21 cellular contexts compared by ENCODE assay signal in the genomic region with DNA sequence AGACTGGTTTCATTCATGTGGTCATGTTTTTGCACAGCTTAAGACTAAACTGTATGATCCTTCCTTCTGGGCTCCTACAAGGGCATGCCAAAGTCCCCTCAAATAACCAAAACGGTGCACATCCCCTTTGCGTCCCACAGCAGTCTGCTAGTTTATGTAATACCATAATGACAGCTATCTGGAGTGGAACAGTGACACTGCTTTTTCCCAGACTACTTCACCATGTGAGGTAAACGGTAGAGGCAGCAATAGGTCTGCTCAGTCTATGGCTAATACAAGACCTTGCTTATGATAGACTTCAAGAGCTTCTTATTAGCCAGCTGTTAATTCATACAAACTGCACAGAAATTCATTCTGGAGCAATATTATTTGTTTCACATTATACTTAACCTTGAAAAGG.
DNase-seq lines count a peak whose midpoint lies in the region; ATAC-seq, FAIRE-seq and TF ChIP-seq lines count a peak whose summit lies in the region.
"Had no signal": no experiment of that assay in that cellular context is flagged by ENCODE, and none has a peak within 500 bp of the region (broad histone marks: within the 10 kb centered on the region; RNA-seq: fewer than 3 reads in every experiment).

No MANE protein-coding gene starts in this region.

- in situ Hi-C loops in KBM-7 (cut with MboI; ENCODE audit: low pct_unique_long_range_greater_than_20kb, low sequenced_read_pairs) (no loop called here), K562 (cut with MboI) (no loop called here)

- peak in 1 of 2 experiments; percentile 7; a peak in 1 of 4 replicates for TF ChIP-seq RAD21 in K562 (CRISPR knock-in tag; conservative IDR thresholded peaks at IDR 0.05 in 1 of 2, IDR thresholded peaks at IDR 0.05 in 1 of 2)

- no peaks in the 10 kb centered on the region for H3K9me3 ChIP-seq in K562 (replicated peaks; ENCODE audit: control insufficient read depth, insufficient read depth, low read depth, low read length)
- H3K9me3 ChIP-seq: BE2C had no signal

- WGBS in K562 (ENCODE audit: insufficient coverage, low coverage, missing lambda C conversion rate) = 12% methylated on average over 3 of the region's 3 CpGs

- TF ChIP-seq EP300 in K562 (IDR thresholded peaks at IDR 0.05; ENCODE audit: low read length) = no peak

- H3K79me2 ChIP-seq in GM23338 (replicated peaks; ENCODE audit: insufficient read depth) (no peaks in the 10 kb centered on the region), K562 (ENCODE audit: control insufficient read depth, insufficient read depth, low read length) (peaks cover 14% of the 10 kb centered on the region; the same call in 2 of the 3 replicates)

- H3K9me3 Mint-ChIP-seq in GM23338 = no peaks in the 10 kb centered on the region
- no peaks in the 10 kb centered on the region for H3K9me3 Mint-ChIP-seq in nephron progenitor cell
- H3K9me3 Mint-ChIP-seq in natural killer cell treated with Interleukin-12 subunit alpha and Interleukin-12 subunit beta and Interleukin-15 and Interleukin-18, amount 100 ng/mL, for 72 hours = no peaks in the 10 kb centered on the region

- no peaks in the 10 kb centered on the region for H3K27me3 ChIP-seq in GM23338 (ENCODE audit: insufficient read depth)
- no peaks in the 10 kb centered on the region for H3K27me3 ChIP-seq in K562 (ENCODE audit: control insufficient read depth in 2 of 2, insufficient read depth in 2 of 2, low read length in 2 of 2)
- H3K27me3 ChIP-seq: BE2C had no signal

- peak overlapping the region in 1 of 2 experiments; percentile 13; a peak in 2 of 4 replicates for H3K9ac ChIP-seq in K562 (ENCODE audit: insufficient read depth in 1 of 2, low read depth in 2 of 2, low read length in 2 of 2)

- no peaks in the 10 kb centered on the region for H4K20me1 ChIP-seq in GM23338 (replicated peaks; ENCODE audit: insufficient read depth)
- H4K20me1 ChIP-seq in K562 (replicated peaks; ENCODE audit: control insufficient read depth, insufficient read depth, low read length) = no peaks in the 10 kb centered on the region

- TF ChIP-seq POLR2A in K562 (conservative IDR thresholded peaks at IDR 0.05) = no peak

- H3K27ac ChIP-seq in GM23338 (ENCODE audit: low read depth) (no peak overlapping the region), K562 (ENCODE audit: extremely low read depth, low read depth, low read length) (peak overlapping the region; percentile 71)
- H3K27ac ChIP-seq: PC-9 had no signal

- H3K9me1 ChIP-seq in K562 (ENCODE audit: control insufficient read depth, insufficient read depth, low read length) = no peaks in the 10 kb centered on the region

- BruUV-seq in K562 (replicated peaks; lab: Mats Ljungman, UMichigan) = no TSS peak

- CTCF ChIA-PET in K562 (lab: Yijun Ruan, JAX; ENCODE audit: low intra/inter-chr PET ratio) = no interaction called here

- ATAC-seq in GM23338 (no peak), K562 (peak; percentile 72), left colon (no peak)
- ATAC-seq in natural killer cell treated with Interleukin-12 subunit alpha and Interleukin-12 subunit beta and Interleukin-15 and Interleukin-18, amount 100 ng/mL, for 72 hours = no peak
- ATAC-seq: SK-N-SH treated with all-trans-retinoic acid at 6 μM for 48 hours had no signal

- H3K4me1 ChIP-seq in GM23338 (ENCODE audit: insufficient read depth) (peaks cover 12% of the 10 kb centered on the region), K562 (replicated peaks in 1 of 2; ENCODE audit: control insufficient read depth in 2 of 2, insufficient read depth in 2 of 2, low read length in 2 of 2) (peaks cover 14 to 61% of the 10 kb centered on the region in 2 experiments)

- FAIRE-seq in K562 (lab: Jason Lieb, UNC) = peak; percentile 65
- FAIRE-seq: GM12891 had no signal

- TF ChIP-seq CTCF in GM23338 (conservative IDR thresholded peaks at IDR 0.05; ENCODE audit: low read depth in 2 of 2) = no peak
- TF ChIP-seq CTCF in K562 (IDR thresholded peaks at IDR 0.05 in 2 of 3, conservative IDR thresholded peaks at IDR 0.05 in 1 of 3; ENCODE audit: insufficient read depth in 2 of 3, low read depth in 1 of 3, low read length in 3 of 3) = no peak
- TF ChIP-seq CTCF in nephron progenitor cell (IDR thresholded peaks at IDR 0.05) = no peak

- H3K4me2 ChIP-seq in GM23338 = no peak overlapping the region
- peak overlapping the region; percentile 40; the same call in 1 of the 2 replicates for H3K4me2 ChIP-seq in K562 (ENCODE audit: insufficient read depth, low read length)
- H3K4me2 ChIP-seq: PC-9 had no signal

- no peak overlapping the region for H2AFZ ChIP-seq in GM23338
- peak overlapping the region; percentile 56 for H2AFZ ChIP-seq in K562 (ENCODE audit: low read depth, low read length)
- H2AFZ ChIP-seq: PC-9 had no signal

- H3K27me3 Mint-ChIP-seq in GM23338 (ENCODE audit: insufficient read depth, low read depth, poor library complexity) = no peaks in the 10 kb centered on the region
- H3K27me3 Mint-ChIP-seq in nephron progenitor cell (ENCODE audit: low read depth, poor library complexity) = peaks cover 7% of the 10 kb centered on the region
- H3K27me3 Mint-ChIP-seq in natural killer cell treated with Interleukin-12 subunit alpha and Interleukin-12 subunit beta and Interleukin-15 and Interleukin-18, amount 100 ng/mL, for 72 hours = no peaks in the 10 kb centered on the region

- H3K4me3 Mint-ChIP-seq in GM23338 (no peak overlapping the region), nephron progenitor cell (no peak overlapping the region)
- H3K4me3 Mint-ChIP-seq in natural killer cell treated with Interleukin-12 subunit alpha and Interleukin-12 subunit beta and Interleukin-15 and Interleukin-18, amount 100 ng/mL, for 72 hours = no peak overlapping the region

- POLR2A ChIA-PET in K562 (lab: Yijun Ruan, JAX) = interaction anchor here (1.0 to 1.6 kb wide), 3 partner anchors 12 to 35 kb away, joined by 3 to 5 read pairs (median 4); no protein-coding TSS in a partner anchor

- H3K4me3 ChIP-seq in GM23338 (no peak overlapping the region), K562 (no peak overlapping the region)
- H3K4me3 ChIP-seq: PC-9 had no signal

- H3F3A ChIP-seq in GM23338 (replicated peaks; ENCODE audit: low read depth) = no peaks in the 10 kb centered on the region

- peaks cover 38% of the 10 kb centered on the region for H3K4me1 Mint-ChIP-seq in GM23338
- peaks cover 34% of the 10 kb centered on the region for H3K4me1 Mint-ChIP-seq in nephron progenitor cell
- peaks cover 0 to 10% of the 10 kb centered on the region in 2 donors for H3K4me1 Mint-ChIP-seq in natural killer cell treated with Interleukin-12 subunit alpha and Interleukin-12 subunit beta and Interleukin-15 and Interleukin-18, amount 100 ng/mL, for 72 hours (ENCODE audit: low read depth in 2 of 2)

- H3K27ac Mint-ChIP-seq in GM23338 = peak overlapping the region; percentile 61
- H3K27ac Mint-ChIP-seq in nephron progenitor cell = no peak overlapping the region
- no peak overlapping the region for H3K27ac Mint-ChIP-seq in natural killer cell treated with Interleukin-12 subunit alpha and Interleukin-12 subunit beta and Interleukin-15 and Interleukin-18, amount 100 ng/mL, for 72 hours

- H3K36me3 ChIP-seq in GM23338 (ENCODE audit: insufficient read depth) (no peaks in the 10 kb centered on the region), K562 (ENCODE audit: control insufficient read depth, insufficient read depth, low read length) (0 out of 3 replicates have a peak, but pooled peaks cover 3% of the 10 kb centered on the region)
- H3K36me3 ChIP-seq: BE2C had no signal

- no peaks in the 10 kb centered on the region for H3K9me2 ChIP-seq in GM23338 (ENCODE audit: insufficient read depth)

- H3K36me3 Mint-ChIP-seq in GM23338 (ENCODE audit: low read depth) (no peaks in the 10 kb centered on the region), nephron progenitor cell (ENCODE audit: low read depth) (no peaks in the 10 kb centered on the region)
- H3K36me3 Mint-ChIP-seq in natural killer cell treated with Interleukin-12 subunit alpha and Interleukin-12 subunit beta and Interleukin-15 and Interleukin-18, amount 100 ng/mL, for 72 hours = no peaks in the 10 kb centered on the region

- intact Hi-C loops in K562 (cut with micrococcal nuclease) = loop anchor here (5.0 to 10.0 kb wide), 3 partner anchors 79 to 957 kb away; a partner anchor contains a TSS
- intact Hi-C loops in left colon (cut with DNase I, micrococcal nuclease) = no loop called here

- no peak for DNase-seq in GM23338 (ENCODE audit: low spot score)
- DNase-seq in KBM-7 = peak; percentile 44
- DNase-seq in NOMO-1 (lab: John Stamatoyannopoulos, UW; ENCODE audit: unreplicated experiment in 2 of 2) = peak; percentile 61 to 82
- DNase-seq in K562 (ENCODE audit: extremely low read depth in 1 of 4, low spot score in 3 of 4) = peak in 2 of 4 experiments; percentile 44 to 73
- DNase-seq in nephron progenitor cell = no peak
- no peak for DNase-seq in natural killer cell treated with Interleukin-12 subunit alpha and Interleukin-12 subunit beta and Interleukin-15 and Interleukin-18, amount 100 ng/mL, for 72 hours (ENCODE audit: low spot score)
- DNase-seq in left colon = no peak
- DNase-seq: BE2C, DMS 273 treated with DMSO at 0.1 percent for 48 hours, GOT3, NCI-H1048, NCI-H1417 treated with DMSO at 0.1 percent for 48 hours, NCI-H187, NCI-H2227 treated with DMSO at 0.1 percent for 48 hours, NCI-H524 treated with DMSO at 0.1 percent for 48 hours, NCI-H82, PC-9, RPMI8226, SHP77 had no signal

TF ChIP-seq in GM23338, 12 proteins besides CTCF, POLR2A, EP300 and RAD21 (continues in another document):
- no peak for TF ChIP-seq ZNF331 (CRISPR knock-in tag; IDR thresholded peaks at IDR 0.05; ENCODE audit: low read depth)

TF ChIP-seq in K562, 482 proteins besides CTCF, POLR2A, EP300 and RAD21 (continues in another document):
- peak; percentile 37 for TF ChIP-seq MEIS2 (IDR thresholded peaks at IDR 0.05; ENCODE audit: partially characterized antibody)
- TF ChIP-seq EHMT2 (IDR thresholded peaks at IDR 0.05) = 0 out of 2 replicates have a peak, but pooled peaks have one; percentile 27
- peak; percentile 74 for TF ChIP-seq ZNF134 (CRISPR knock-in tag; conservative IDR thresholded peaks at IDR 0.05)
- TF ChIP-seq MTA2 (IDR thresholded peaks at IDR 0.05; ENCODE audit: low read depth) = no peak

Comparison
In these comparisons a context has a peak if more than half of its experiments do, and no peak if none do; other contexts are left out.
1. DNase-seq: peak in KBM-7 (single experiment) and NOMO-1 (2 of 2); none in GM23338 (single experiment), nephron progenitor cell (single experiment), natural killer cell treated with Interleukin-12 subunit alpha and Interleukin-12 subunit beta and Interleukin-15 and Interleukin-18, amount 100 ng/mL, for 72 hours (single experiment) and left colon (0 of 2).